ENCODE assay signal across 12 cellular contexts in the genomic region with DNA sequence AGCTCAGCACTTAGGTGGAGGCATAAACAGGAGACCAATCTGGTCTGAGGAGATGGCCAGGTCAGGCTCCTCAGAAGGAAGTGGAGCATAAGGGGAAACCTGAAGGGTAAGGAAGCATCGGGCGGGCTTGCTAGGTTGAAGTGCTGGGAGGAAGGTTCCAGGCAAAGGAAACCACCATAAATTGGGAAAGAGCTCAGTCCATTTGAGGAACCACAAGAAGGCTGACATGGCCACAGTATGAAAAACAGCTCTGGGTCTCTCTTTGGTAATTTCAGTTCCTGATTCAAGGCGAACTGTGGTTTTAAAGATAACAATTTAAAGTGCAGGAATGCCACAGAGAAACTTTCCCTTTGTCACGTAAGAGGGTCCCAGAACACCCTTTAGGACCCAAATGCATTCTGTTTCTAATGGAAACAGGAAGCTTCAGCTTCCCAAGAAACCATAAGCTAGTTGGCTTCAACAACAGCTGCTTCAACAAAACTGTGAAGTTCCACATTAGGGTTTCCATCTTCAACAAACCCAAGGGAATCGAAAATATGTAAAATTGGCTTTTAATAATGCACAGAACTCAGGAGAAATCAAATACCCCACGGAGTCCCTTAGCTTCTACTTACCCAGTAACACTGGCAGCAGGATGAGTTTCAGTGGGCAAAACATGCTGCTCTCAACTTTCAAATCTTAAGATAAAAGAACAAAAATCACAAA. TPM values are rescaled to one million over a fixed set of nuclear protein-coding genes. Genes with fewer than 3 reads are reported as not detected.
DNase-seq lines count a peak whose midpoint lies in the region; ATAC-seq and FAIRE-seq lines count a peak whose summit lies in the region.
"Had no signal": no experiment of that assay in that cellular context is flagged by ENCODE, and none has a peak within 500 bp of the region (broad histone marks: within the 10 kb centered on the region; RNA-seq: fewer than 3 reads in every experiment).

No MANE protein-coding gene starts in this region.

- CTCF ChIA-PET in T-cell (lab: Charles Lee): interaction anchor here (0.6 to 1.3 kb wide), 9 partner anchors 10 to 443 kb away, joined by 3 to 6 read pairs (median 4); partner anchors contain the start of genes JAML (in 1 of the 2), MPZL2 (in 1 of the 2) and MPZL3 (in 1 of the 2)

- ATAC-seq in GM21619 (IDR thresholded peaks at IDR 0.05; ENCODE audit: unreplicated experiment) (peak; percentile 31), T-cell (replicated peaks in 1 of 4) (no peak), esophagus mucosa (no peak)

- H3K36me3 ChIP-seq in BLaER1: no peaks in the 10 kb centered on the region

- H3K9me3 Mint-ChIP-seq in T-cell: no peaks in the 10 kb centered on the region

- peak overlapping the region; percentile 71 for H3K4me2 ChIP-seq in BLaER1

- peaks cover 82 to 86% (median 82%) of the 10 kb centered on the region in 3 donors for H3K4me1 Mint-ChIP-seq in T-cell

- no peaks in the 10 kb centered on the region for H3K9me3 ChIP-seq in BLaER1

- DNase-seq in T-cell (no peak), hippocampal formation (lab: John Stamatoyannopoulos, UW) (peak; percentile 6 to 31), urothelium cell line (ENCODE audit: low spot score) (no peak), NCI-H2171 (lab: John Stamatoyannopoulos, UW) (no peak), dermis blood vessel endothelial cell (no peak)
- DNase-seq: NCI-H2029 had no signal

- no peak overlapping the region for H3K4me3 ChIP-seq in BLaER1

- H3K36me3 Mint-ChIP-seq in T-cell: peaks cover 42% of the 10 kb centered on the region

- no peak overlapping the region for H3K27ac ChIP-seq in BLaER1
- H3K27ac ChIP-seq: VCaP had no signal

- peaks cover 42% of the 10 kb centered on the region for H3K4me1 ChIP-seq in BLaER1

- H3K4me3 Mint-ChIP-seq in T-cell: peak overlapping the region; percentile 48 to 91 (median 76)

- no peak overlapping the region; the same call in 1 of the 2 replicates for H3K9ac ChIP-seq in BLaER1

- POLR2A ChIA-PET in T-cell (lab: Charles Lee): interaction anchor here (0.5 to 1.8 kb wide), 11 partner anchors 10 to 1362 kb away, joined by 3 to 10 read pairs (median 4); partner anchors contain the start of genes JAML (in 1 of the 2) and MPZL3 (in 1 of the 2)

- no peaks in the 10 kb centered on the region for H4K20me1 ChIP-seq in BLaER1

- H3K27ac Mint-ChIP-seq in T-cell: peak overlapping the region; percentile 91 to 95

- no peak for FAIRE-seq in urothelium cell line (lab: Jason Lieb, UNC)
- FAIRE-seq: bronchial epithelial cell had no signal

- no peaks in the 10 kb centered on the region for H3K27me3 ChIP-seq in BLaER1

- H3K27me3 Mint-ChIP-seq in T-cell: no peaks in the 10 kb centered on the region

RNA-seq across cellular contexts. Expression of gene JAML, which starts 10.4 kb away (rescaled TPM):
- total RNA-seq in T-cell: 100 to 1,000 TPM in 2 of 5 donors, 10 to 100 TPM in 3; 60.8 to 165 (median 95.8) TPM
- total RNA-seq in esophagus mucosa: 2.7 TPM
- under 0.01 TPM in 1 of 2 replicates, not detected in the other for total RNA-seq in dermis blood vessel endothelial cell
- total RNA-seq: bronchial epithelial cell, osteoblast had no signal

RNA-seq across cellular contexts. Expression of gene MPZL3, which starts 37.8 kb away (rescaled TPM):
- total RNA-seq in T-cell (10 to 100 TPM in 4 of 5 donors, 1 to 10 TPM in 1; 9.8 to 25.2 (median 16.5) TPM), esophagus mucosa (20.7 TPM), dermis blood vessel endothelial cell (7.3 and 8.7 TPM in 2 replicates)

RNA-seq across cellular contexts. Expression of gene SCN2B, which starts 37.9 kb away (rescaled TPM):
- total RNA-seq in T-cell (under 1 TPM in 1 of 5 donors, not detected in 4; 0.06 TPM), esophagus mucosa (0.32 TPM), dermis blood vessel endothelial cell (under 0.01 TPM in 1 of 2 replicates, not detected in the other)
- total RNA-seq: osteoblast had no signal

RNA-seq across cellular contexts. Expression of gene MPZL2, which starts 49.7 kb away (rescaled TPM):
- total RNA-seq in T-cell: 1 to 10 TPM in 4 of 5 donors, under 1 TPM in 1; 0.85 to 5.6 (median 2.0) TPM
- 457 TPM for total RNA-seq in esophagus mucosa
- total RNA-seq in dermis blood vessel endothelial cell: 73.5 and 98.5 TPM in 2 replicates
- total RNA-seq: osteoblast had no signal

Comparison
In these comparisons a context has a peak if more than half of its experiments do, and no peak if none do; other contexts are left out.
1. DNase-seq: peak in hippocampal formation (2 of 2); none in T-cell (0 of 34), urothelium cell line (single experiment), NCI-H2171 (single experiment) and dermis blood vessel endothelial cell (single experiment).
2. RNA of gene JAML, which starts 10.4 kb away (total RNA-seq): 60.8 to 165 TPM in T-cell; 2.7 TPM in esophagus mucosa (single experiment) and under 0.01 TPM in dermis blood vessel endothelial cell; every median in the first group is over 10 times any median in the second.